ENCODE assay signal across 15 cellular contexts in the genomic region with DNA sequence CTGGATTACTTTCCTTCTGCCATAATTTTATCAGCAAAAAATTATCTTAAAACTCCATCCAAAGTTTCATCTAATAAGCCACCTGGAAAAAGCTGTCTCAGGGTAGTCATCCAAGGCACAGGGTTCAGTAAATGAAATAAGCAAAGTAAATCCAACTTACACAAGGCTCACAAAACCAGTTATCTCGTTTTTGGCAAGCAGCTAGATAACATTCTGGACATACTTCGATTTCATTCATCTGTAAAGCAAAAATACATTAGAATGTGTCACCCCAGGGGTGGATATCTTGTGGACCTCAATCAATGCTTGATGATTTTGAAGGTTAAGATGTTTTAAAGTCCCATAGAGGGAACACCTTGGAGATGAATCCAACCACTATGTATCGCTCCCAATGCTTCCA.
DNase-seq lines count a peak whose midpoint lies in the region; ATAC-seq and TF ChIP-seq lines count a peak whose summit lies in the region.
"Had no signal": no experiment of that assay in that cellular context is flagged by ENCODE, and none has a peak within 500 bp of the region (broad histone marks: within the 10 kb centered on the region; RNA-seq: fewer than 3 reads in every experiment).

No MANE protein-coding gene starts in this region.

- peak overlapping the region; percentile 41 for H3K27ac ChIP-seq in RWPE1
- H3K27ac ChIP-seq: KMS-11 had no signal

- in situ Hi-C loops in astrocyte of the cerebellum (cut with HindIII; ENCODE audit: low sequenced_read_pairs): no loop called here

- H3K4me3 ChIP-seq in astrocyte of the cerebellum (ENCODE audit: low read depth, low read length): no peak overlapping the region

- H3K27me3 Mint-ChIP-seq in activated T-cell treated with anti-CD3 and anti-CD28 coated beads, Interleukin-2, amount 50 U/mL, for 24 hours: no peaks in the 10 kb centered on the region
- no peaks in the 10 kb centered on the region for H3K27me3 Mint-ChIP-seq in activated T-cell treated with anti-CD3 and anti-CD28 coated beads, Interleukin-2, amount 50 U/mL, for 4 hours (ENCODE audit: low read depth)

- H3K4me1 Mint-ChIP-seq in activated T-cell treated with anti-CD3 and anti-CD28 coated beads, Interleukin-2, amount 50 U/mL, for 24 hours (ENCODE audit: low read depth): peaks cover 4% of the 10 kb centered on the region
- no peaks in the 10 kb centered on the region for H3K4me1 Mint-ChIP-seq in activated T-cell treated with anti-CD3 and anti-CD28 coated beads, Interleukin-2, amount 50 U/mL, for 4 hours (ENCODE audit: low read depth)
- peaks cover 11% of the 10 kb centered on the region for H3K4me1 Mint-ChIP-seq in stimulated activated effector memory CD8-positive, alpha-beta T cell treated with anti-CD3 and anti-CD28 coated beads, Interleukin-12 subunit alpha, Interleukin-12 subunit beta, amount 100 ng/mL, for 72 hours

- peaks cover 93% of the 10 kb centered on the region for H3K36me3 Mint-ChIP-seq in activated T-cell treated with anti-CD3 and anti-CD28 coated beads, Interleukin-2, amount 50 U/mL, for 24 hours (ENCODE audit: low read depth)
- H3K36me3 Mint-ChIP-seq in activated T-cell treated with anti-CD3 and anti-CD28 coated beads, Interleukin-2, amount 50 U/mL, for 4 hours (ENCODE audit: insufficient read depth): peaks cover 45% of the 10 kb centered on the region
- peaks cover 97% of the 10 kb centered on the region for H3K36me3 Mint-ChIP-seq in stimulated activated effector memory CD8-positive, alpha-beta T cell treated with anti-CD3 and anti-CD28 coated beads, Interleukin-12 subunit alpha, Interleukin-12 subunit beta, amount 100 ng/mL, for 72 hours

- ATAC-seq in activated T-cell treated with anti-CD3 and anti-CD28 coated beads, Interleukin-2, amount 50 U/mL, for 4 hours: no peak
- ATAC-seq in stimulated activated effector memory CD8-positive, alpha-beta T cell treated with anti-CD3 and anti-CD28 coated beads, Interleukin-12 subunit alpha, Interleukin-12 subunit beta, amount 100 ng/mL, for 72 hours: no peak
- no peak for ATAC-seq in HG02884 (IDR thresholded peaks at IDR 0.05; ENCODE audit: unreplicated experiment)
- ATAC-seq in HG02981 (IDR thresholded peaks at IDR 0.05; ENCODE audit: unreplicated experiment): no peak

- H3K9me3 Mint-ChIP-seq in activated T-cell treated with anti-CD3 and anti-CD28 coated beads, Interleukin-2, amount 50 U/mL, for 24 hours: no peaks in the 10 kb centered on the region
- H3K9me3 Mint-ChIP-seq in activated T-cell treated with anti-CD3 and anti-CD28 coated beads, Interleukin-2, amount 50 U/mL, for 4 hours: no peaks in the 10 kb centered on the region
- no peaks in the 10 kb centered on the region for H3K9me3 Mint-ChIP-seq in stimulated activated effector memory CD8-positive, alpha-beta T cell treated with anti-CD3 and anti-CD28 coated beads, Interleukin-12 subunit alpha, Interleukin-12 subunit beta, amount 100 ng/mL, for 72 hours

- CTCF ChIA-PET in RWPE1 (lab: Yijun Ruan, JAX): interaction anchor here (1.0 to 5.3 kb wide), 3 partner anchors 11 to 101 kb away, joined by 4 to 32 read pairs (median 11); no protein-coding TSS in a partner anchor

- no peak for DNase-seq in activated T-cell treated with anti-CD3 and anti-CD28 coated beads, Interleukin-2, amount 50 U/mL, for 24 hours
- no peak for DNase-seq in activated T-cell treated with anti-CD3 and anti-CD28 coated beads, Interleukin-2, amount 50 U/mL, for 4 hours
- no peak for DNase-seq in RWPE1 (ENCODE audit: low spot score)
- peak; percentile 35 for DNase-seq in astrocyte of the cerebellum (ENCODE audit: low read depth)
- no peak for DNase-seq in stimulated activated effector memory CD8-positive, alpha-beta T cell treated with anti-CD3 and anti-CD28 coated beads, Interleukin-12 subunit alpha, Interleukin-12 subunit beta, amount 100 ng/mL, for 72 hours (ENCODE audit: low spot score in 2 of 2)
- DNase-seq in NCI-H1092 treated with DMSO at 0.1 percent for 48 hours (lab: John Stamatoyannopoulos, UW): no peak
- DNase-seq: NCI-H1092; NCI-H1694; NCI-H345; NCI-H69; NK-92 treated with Interleukin-12 subunit alpha and Interleukin-12 subunit beta, amount 100 ng/mL, for 24 hours; OCI-M1 had no signal

- TF ChIP-seq CTCF in RWPE1 (conservative IDR thresholded peaks at IDR 0.05; ENCODE audit: low read depth) (no peak), astrocyte of the cerebellum (IDR thresholded peaks at IDR 0.05; ENCODE audit: low read depth, low read length, missing control alignments) (no peak)

- H3K27ac Mint-ChIP-seq in activated T-cell treated with anti-CD3 and anti-CD28 coated beads, Interleukin-2, amount 50 U/mL, for 24 hours: peak overlapping the region; percentile 45
- peak overlapping the region; percentile 52 for H3K27ac Mint-ChIP-seq in stimulated activated effector memory CD8-positive, alpha-beta T cell treated with anti-CD3 and anti-CD28 coated beads, Interleukin-12 subunit alpha, Interleukin-12 subunit beta, amount 100 ng/mL, for 72 hours

- H3K4me3 Mint-ChIP-seq in activated T-cell treated with anti-CD3 and anti-CD28 coated beads, Interleukin-2, amount 50 U/mL, for 24 hours: no peak overlapping the region
- no peak overlapping the region for H3K4me3 Mint-ChIP-seq in activated T-cell treated with anti-CD3 and anti-CD28 coated beads, Interleukin-2, amount 50 U/mL, for 4 hours
- H3K4me3 Mint-ChIP-seq in stimulated activated effector memory CD8-positive, alpha-beta T cell treated with anti-CD3 and anti-CD28 coated beads, Interleukin-12 subunit alpha, Interleukin-12 subunit beta, amount 100 ng/mL, for 72 hours: no peak overlapping the region

- POLR2A ChIA-PET in RWPE1 (lab: Yijun Ruan, JAX; ENCODE audit: low non-redundant PET): no interaction called here
